20 cellular contexts compared by ENCODE assay signal in the genomic region with DNA sequence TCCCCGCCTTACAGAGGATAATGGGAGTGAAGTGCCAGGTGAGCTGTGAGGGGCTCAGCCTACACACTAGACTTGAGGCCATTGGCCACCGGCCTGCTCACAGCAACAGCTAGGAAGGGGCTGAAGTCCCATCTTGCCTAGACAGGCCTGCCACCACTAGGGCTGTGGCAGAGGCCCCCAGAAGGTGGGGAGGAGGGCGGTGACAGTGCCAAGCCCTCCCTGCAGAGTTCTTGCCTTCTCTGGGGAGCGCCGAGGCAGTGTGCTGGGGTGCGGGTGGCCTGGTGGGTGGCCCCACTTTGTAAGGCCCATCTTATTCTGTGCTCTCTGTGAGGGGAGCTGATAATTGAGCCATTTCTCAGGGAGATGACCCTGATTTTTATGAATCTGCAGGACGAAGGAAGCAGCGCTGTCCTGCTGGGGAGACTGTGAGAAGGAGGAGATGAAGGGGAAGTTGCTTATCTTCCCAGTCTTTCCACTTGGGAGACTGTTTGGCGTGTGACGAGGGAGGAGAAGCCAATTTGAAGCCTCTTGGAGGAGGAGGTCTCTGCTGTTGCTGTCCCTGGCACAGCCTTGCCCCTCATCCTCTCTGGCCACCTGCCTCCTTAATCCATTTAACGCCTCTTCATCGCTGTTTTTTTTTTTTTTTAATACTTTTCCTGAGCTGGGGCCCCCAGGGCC.
A peak's percentile ranks its signal among the peaks of the same experiment; 100 is the strongest.
DNase-seq lines count a peak whose midpoint lies in the region; ATAC-seq and TF ChIP-seq lines count a peak whose summit lies in the region.
"Had no signal": no experiment of that assay in that cellular context is flagged by ENCODE, and none has a peak within 500 bp of the region (broad histone marks: within the 10 kb centered on the region; RNA-seq: fewer than 3 reads in every experiment).

No MANE protein-coding gene starts in this region.

- no peak for TF ChIP-seq POLR2A in spleen (IDR thresholded peaks at IDR 0.05)

- H3K36me3 ChIP-seq in SK-N-SH (replicated peaks in 1 of 2; ENCODE audit: control insufficient read depth in 1 of 2, insufficient read depth in 2 of 2, low read length in 1 of 2) (no peaks in the 10 kb centered on the region), mesenchymal stem cell (ENCODE audit: control insufficient read depth in 1 of 2, insufficient read depth in 2 of 2, low read depth in 1 of 2, low read length in 2 of 2) (no peaks in the 10 kb centered on the region), spleen (no peaks in the 10 kb centered on the region)
- H3K36me3 ChIP-seq: esophagus muscularis mucosa, thyroid gland had no signal

- H3K4me1 Mint-ChIP-seq in chondrocyte (ENCODE audit: low read depth): peaks cover 41% of the 10 kb centered on the region
- H3K4me1 Mint-ChIP-seq: activated B cell treated with CpG ODN at 0.5 μM for 24 hours; CD14-positive monocyte; naive thymus-derived CD8-positive, alpha-beta T cell had no signal

- CTCF ChIA-PET in SK-N-SH (lab: Yijun Ruan, JAX): interaction anchor here (0.6 to 3.6 kb wide), 9 partner anchors 10 to 409 kb away, joined by 3 to 24 read pairs (median 4); a partner anchor contains a TSS

- intact Hi-C loops in spleen (cut with DNase I; ENCODE audit: low total_unique reads): no loop called here

- no peaks in the 10 kb centered on the region for H3K36me3 Mint-ChIP-seq in chondrocyte (ENCODE audit: low read depth)
- H3K36me3 Mint-ChIP-seq: CD14-positive monocyte; naive thymus-derived CD8-positive, alpha-beta T cell had no signal

- POLR2A ChIA-PET in SK-N-SH (lab: Yijun Ruan, JAX): interaction anchor here (0.9 to 1.0 kb wide), 2 partner anchors 11 to 31 kb away, joined by 3 to 4 read pairs; no protein-coding TSS in a partner anchor

- H3K23ac ChIP-seq in mesenchymal stem cell (ENCODE audit: low read length in 2 of 2): peak overlapping the region in 1 of 2 experiments; percentile 60

- H3F3A ChIP-seq in SK-N-SH (replicated peaks; ENCODE audit: insufficient read depth): no peaks in the 10 kb centered on the region

- H2BK12ac ChIP-seq in mesenchymal stem cell (ENCODE audit: low read length in 2 of 2): peak overlapping the region; percentile 94 to 100

- no peaks in the 10 kb centered on the region for H3K79me1 ChIP-seq in mesenchymal stem cell (replicated peaks; ENCODE audit: low read length, poor library complexity, severe bottlenecking)

- H3K9me2 ChIP-seq in SK-N-SH: no peaks in the 10 kb centered on the region

- peak overlapping the region; percentile 93 for H4K91ac ChIP-seq in mesenchymal stem cell (ENCODE audit: low read length)

- peak overlapping the region in 1 of 2 experiments; percentile 90 for H3K14ac ChIP-seq in mesenchymal stem cell (ENCODE audit: low read length in 2 of 2)

- H3K4me3 ChIP-seq in SK-N-SH (ENCODE audit: low read depth in 2 of 2, low read length in 1 of 2) (no peak overlapping the region), mesenchymal stem cell (ENCODE audit: insufficient read depth in 1 of 2, low read depth in 1 of 2, low read length in 2 of 2) (no peak overlapping the region), spleen (no peak overlapping the region)
- H3K4me3 ChIP-seq: esophagus muscularis mucosa, lung, thyroid gland had no signal

- H3K27ac ChIP-seq in SK-N-SH (ENCODE audit: low read depth in 2 of 2, low read length in 1 of 2) (peak overlapping the region in 1 of 2 experiments; percentile 76; a peak in 2 of 4 replicates), mesenchymal stem cell (ENCODE audit: low read length, poor library complexity, severe bottlenecking) (no peak overlapping the region), spleen (peak overlapping the region; percentile 6 to 71 (median 50))
- H3K27ac ChIP-seq: esophagus muscularis mucosa, thyroid gland had no signal

- H3K27ac Mint-ChIP-seq in chondrocyte (ENCODE audit: unreplicated experiment): peak overlapping the region; percentile 87
- H3K27ac Mint-ChIP-seq: activated B cell treated with CpG ODN at 0.5 μM for 24 hours; activated T-helper 1 cell treated with anti-CD3 and anti-CD28 coated beads, Interleukin-12 subunit alpha, Interleukin-12 subunit beta, Interleukin-2, Interleukin-4 antibody, amounts not matched to agents 30 ng/mL and 10 ng/mL and 1 ng/mL, durations not matched to agents 14 hours and 24 hours and 36 hours; CD14-positive monocyte; naive thymus-derived CD8-positive, alpha-beta T cell; stimulated activated naive B cell treated with anti-CD40 and anti-IgM and Interleukin-4, amounts not matched to agents 10 μg/mL and 1 μg/mL and 100 μg/mL, for 72 hours had no signal

- no peak for TF ChIP-seq EP300 in SK-N-SH (IDR thresholded peaks at IDR 0.05; ENCODE audit: borderline replicate concordance in 1 of 2, low read depth in 1 of 2, low read length in 1 of 2)

- H3K4ac ChIP-seq in mesenchymal stem cell (ENCODE audit: low read depth in 1 of 2, low read length in 2 of 2): peak overlapping the region; percentile 96 to 97

- peak overlapping the region; percentile 78 to 98 for H3K18ac ChIP-seq in mesenchymal stem cell (ENCODE audit: low read depth in 1 of 2, low read length in 2 of 2)

- peak overlapping the region; percentile 99 for H2BK120ac ChIP-seq in mesenchymal stem cell (ENCODE audit: low read depth, low read length)

- no peaks in the 10 kb centered on the region for H3K79me2 ChIP-seq in SK-N-SH (ENCODE audit: insufficient read depth)

- no peaks in the 10 kb centered on the region for H3K9me3 ChIP-seq in SK-N-SH
- no peaks in the 10 kb centered on the region for H3K9me3 ChIP-seq in mesenchymal stem cell (ENCODE audit: control insufficient read depth, low read length)
- H3K9me3 ChIP-seq in spleen: no peaks in the 10 kb centered on the region
- H3K9me3 ChIP-seq: esophagus muscularis mucosa, thyroid gland had no signal

- H3K27me3 ChIP-seq in SK-N-SH (ENCODE audit: insufficient read depth) (no peaks in the 10 kb centered on the region), mesenchymal stem cell (ENCODE audit: control insufficient read depth in 1 of 2, insufficient read depth in 1 of 2, low read length in 2 of 2) (peaks cover 11 to 25% of the 10 kb centered on the region in 2 experiments), spleen (replicated peaks in 1 of 7) (no peaks in the 10 kb centered on the region)
- H3K27me3 ChIP-seq: esophagus muscularis mucosa, thyroid gland had no signal

- ATAC-seq in SK-N-SH treated with all-trans-retinoic acid at 6 μM for 48 hours (no peak; the same call in 2 of the 3 replicates), GM21619 (IDR thresholded peaks at IDR 0.05; ENCODE audit: unreplicated experiment) (no peak)
- ATAC-seq: naive thymus-derived CD8-positive, alpha-beta T cell; stimulated activated naive B cell treated with anti-CD40 and anti-IgM and Interleukin-4, amounts not matched to agents 10 μg/mL and 1 μg/mL and 100 μg/mL, for 72 hours had no signal

- TF ChIP-seq CTCF in SK-N-SH (IDR thresholded peaks at IDR 0.05) (no peak), chondrocyte (IDR thresholded peaks at IDR 0.05) (peak; percentile 14), spleen (IDR thresholded peaks at IDR 0.05 in 8 of 11, conservative IDR thresholded peaks at IDR 0.05 in 3 of 11) (no peak)

- H3K9me3 Mint-ChIP-seq in chondrocyte (ENCODE audit: low read depth): peaks cover 3% of the 10 kb centered on the region
- H3K9me3 Mint-ChIP-seq: activated B cell treated with CpG ODN at 0.5 μM for 24 hours; activated T-helper 1 cell treated with anti-CD3 and anti-CD28 coated beads, Interleukin-12 subunit alpha, Interleukin-12 subunit beta, Interleukin-2, Interleukin-4 antibody, amounts not matched to agents 30 ng/mL and 10 ng/mL and 1 ng/mL, durations not matched to agents 14 hours and 24 hours and 36 hours; naive thymus-derived CD8-positive, alpha-beta T cell; stimulated activated naive B cell treated with anti-CD40 and anti-IgM and Interleukin-4, amounts not matched to agents 10 μg/mL and 1 μg/mL and 100 μg/mL, for 72 hours had no signal

- H3K4me1 ChIP-seq in SK-N-SH (ENCODE audit: control insufficient read depth in 1 of 2, insufficient read depth in 2 of 2, low read depth in 1 of 2, low read length in 1 of 2) (peaks cover 0 to 36% of the 10 kb centered on the region in 2 experiments; a peak in 2 of 4 replicates), mesenchymal stem cell (ENCODE audit: control insufficient read depth, insufficient read depth, low read depth, low read length) (peaks cover 26% of the 10 kb centered on the region), spleen (peaks cover 3 to 34% (median 12%) of the 10 kb centered on the region in 6 donors)

- peak overlapping the region; percentile 90 for H4K8ac ChIP-seq in mesenchymal stem cell (ENCODE audit: low read length)

- peak; percentile 51 for DNase-seq in SK-N-SH
- peak; percentile 69 for DNase-seq in chondrocyte (ENCODE audit: low spot score)
- DNase-seq in mesenchymal stem cell: no peak
- DNase-seq in spleen: peak; percentile 49
- DNase-seq in stimulated activated CD8-positive, alpha-beta memory T cell treated with anti-CD3 and anti-CD28 coated beads, Interleukin-4, amount 100 ng/mL, for 48 hours: no peak
- DNase-seq in NCI-H1048 (lab: John Stamatoyannopoulos, UW): no peak
- DNase-seq: activated B cell treated with CpG ODN at 0.5 μM for 24 hours; DMS153; naive thymus-derived CD8-positive, alpha-beta T cell; NCI-H345; stimulated activated CD4-positive, alpha-beta T cell treated with anti-CD3 and anti-CD28 coated beads, Interleukin-15, amount 100 ng/mL, for 24 hours; stimulated activated naive B cell treated with anti-CD40 and anti-IgM and Interleukin-4, amounts not matched to agents 10 μg/mL and 1 μg/mL and 100 μg/mL, for 72 hours; T-helper 2 cell; thyroid gland had no signal

- no peak for TF ChIP-seq RAD21 in SK-N-SH (IDR thresholded peaks at IDR 0.05; ENCODE audit: low read length)

- H3K4me2 ChIP-seq in SK-N-SH (no peak overlapping the region), mesenchymal stem cell (ENCODE audit: low read length, poor library complexity, severe bottlenecking) (no peak overlapping the region)

- no peaks in the 10 kb centered on the region for H4K20me1 ChIP-seq in SK-N-SH (ENCODE audit: insufficient read depth)

- no peak overlapping the region for H2AFZ ChIP-seq in SK-N-SH (ENCODE audit: low read depth)
- H2AFZ ChIP-seq in mesenchymal stem cell (ENCODE audit: low read depth, low read length): peak overlapping the region; percentile 46

- WGBS in SK-N-SH (ENCODE audit: low lambda C conversion rate): 94% methylated on average over 12 of the region's 12 CpGs
- WGBS in mesenchymal stem cell: 80% methylated on average over 12 of the region's 12 CpGs
- 79 to 88% (median 85%) methylated on average over 10 to 12 of the region's 12 CpGs for WGBS in spleen, 5 donors

- peak overlapping the region; percentile 87 for H2BK15ac ChIP-seq in mesenchymal stem cell (ENCODE audit: low read depth, poor library complexity, severe bottlenecking)

- H2AK5ac ChIP-seq in mesenchymal stem cell (ENCODE audit: low read length, severe bottlenecking): peak overlapping the region; percentile 73

- no peak overlapping the region for H3K4me3 Mint-ChIP-seq in chondrocyte (ENCODE audit: unreplicated experiment)
- H3K4me3 Mint-ChIP-seq: activated B cell treated with CpG ODN at 0.5 μM for 24 hours; activated T-helper 1 cell treated with anti-CD3 and anti-CD28 coated beads, Interleukin-12 subunit alpha, Interleukin-12 subunit beta, Interleukin-2, Interleukin-4 antibody, amounts not matched to agents 30 ng/mL and 10 ng/mL and 1 ng/mL, durations not matched to agents 14 hours and 24 hours and 36 hours; CD14-positive monocyte; naive thymus-derived CD8-positive, alpha-beta T cell; stimulated activated naive B cell treated with anti-CD40 and anti-IgM and Interleukin-4, amounts not matched to agents 10 μg/mL and 1 μg/mL and 100 μg/mL, for 72 hours had no signal

- H3K27me3 Mint-ChIP-seq in chondrocyte (ENCODE audit: low read depth): no peaks in the 10 kb centered on the region
- H3K27me3 Mint-ChIP-seq: activated B cell treated with CpG ODN at 0.5 μM for 24 hours; stimulated activated naive B cell treated with anti-CD40 and anti-IgM and Interleukin-4, amounts not matched to agents 10 μg/mL and 1 μg/mL and 100 μg/mL, for 72 hours had no signal

- no peak overlapping the region for H3K9ac ChIP-seq in SK-N-SH
- H3K9ac ChIP-seq in mesenchymal stem cell (ENCODE audit: low read length): no peak overlapping the region

- H2BK5ac ChIP-seq in mesenchymal stem cell (ENCODE audit: low read depth, low read length, poor library complexity, severe bottlenecking): no peak overlapping the region

Comparison
In these comparisons a context has a peak if more than half of its experiments do, and no peak if none do; other contexts are left out.
1. DNase-seq: peak in SK-N-SH (single experiment), chondrocyte (single experiment) and spleen (single experiment); none in mesenchymal stem cell (single experiment), stimulated activated CD8-positive, alpha-beta memory T cell treated with anti-CD3 and anti-CD28 coated beads, Interleukin-4, amount 100 ng/mL, for 48 hours (single experiment) and NCI-H1048 (single experiment).